Comparison of ENCODE assay signal across 8 cellular contexts in the genomic region with DNA sequence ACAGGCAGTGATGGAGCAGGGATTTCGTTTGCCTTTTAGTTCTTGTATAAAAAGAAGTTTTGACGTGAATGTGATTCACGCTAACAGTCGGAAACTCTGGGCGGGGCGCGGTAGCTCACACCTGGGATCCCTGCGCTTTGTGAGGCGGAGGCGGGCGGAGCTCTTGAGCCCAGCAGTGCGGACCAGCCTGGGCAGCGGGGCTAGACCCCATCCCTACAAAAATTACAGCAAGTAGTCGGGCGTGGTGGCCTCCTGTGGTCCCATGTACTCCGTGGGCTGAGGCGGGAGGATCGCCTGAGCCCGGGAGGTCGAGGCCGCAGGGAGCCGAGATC.
DNase-seq lines count a peak whose midpoint lies in the region; ATAC-seq and TF ChIP-seq lines count a peak whose summit lies in the region.
"Not testable (repeated sequence)": the region's sequence is repeated elsewhere in the genome, so short reads cannot be mapped to it uniquely, and the experiment has no call there.

No MANE protein-coding gene starts in this region.

- no CpG with 5 or more reads among the region's 22 CpGs for WGBS in upper lobe of left lung, 2 donors

- peak overlapping the region in 1 of 2 donors; percentile 44 for H3K4me3 Mint-ChIP-seq in activated T-cell treated with anti-CD3 and anti-CD28 coated beads, Interleukin-2, amount 50 U/mL, for 72 hours

- TF ChIP-seq EP300 in upper lobe of left lung (IDR thresholded peaks at IDR 0.05): not testable (repeated sequence)

- H3K9me3 Mint-ChIP-seq in activated T-cell treated with anti-CD3 and anti-CD28 coated beads, Interleukin-2, amount 50 U/mL, for 72 hours: not testable (repeated sequence)

- not testable (repeated sequence) for DNase-seq in activated T-cell treated with anti-CD3 and anti-CD28 coated beads, Interleukin-2, amount 50 U/mL, for 72 hours; left lobe of liver (ENCODE audit: low spot score); upper lobe of left lung

- H3K27ac ChIP-seq in upper lobe of left lung: not testable (repeated sequence)

- H3K4me3 ChIP-seq in upper lobe of left lung: peak overlapping the region in 1 of 4 donors; percentile 23

- not testable (repeated sequence) for H3K9me3 ChIP-seq in upper lobe of left lung

- H3K4me1 Mint-ChIP-seq in activated T-cell treated with anti-CD3 and anti-CD28 coated beads, Interleukin-2, amount 50 U/mL, for 72 hours (ENCODE audit: low read depth): peaks cover 26% of the 10 kb centered on the region

- ATAC-seq in GM18502 (IDR thresholded peaks at IDR 0.05; ENCODE audit: poor library complexity, unreplicated experiment) (peak; percentile 17), GM19351 (IDR thresholded peaks at IDR 0.05; ENCODE audit: unreplicated experiment) (peak; percentile 28), GM21576 (IDR thresholded peaks at IDR 0.05; ENCODE audit: unreplicated experiment) (peak; percentile 25), HG02885 (IDR thresholded peaks at IDR 0.05; ENCODE audit: poor library complexity, unreplicated experiment) (peak; percentile 18), HG03439 (IDR thresholded peaks at IDR 0.05; ENCODE audit: unreplicated experiment) (peak; percentile 10), left lobe of liver (peak; percentile 58), upper lobe of left lung (ENCODE audit: low FRiP score in 2 of 2) (peak; percentile 28 to 47)
- peak; percentile 40 to 55 for ATAC-seq in activated T-cell treated with anti-CD3 and anti-CD28 coated beads, Interleukin-2, amount 50 U/mL, for 72 hours (replicated peaks in 1 of 2)

- H3K36me3 Mint-ChIP-seq in activated T-cell treated with anti-CD3 and anti-CD28 coated beads, Interleukin-2, amount 50 U/mL, for 72 hours (ENCODE audit: insufficient read depth in 2 of 2): not testable (repeated sequence)

- not testable (repeated sequence) for H3K27me3 Mint-ChIP-seq in activated T-cell treated with anti-CD3 and anti-CD28 coated beads, Interleukin-2, amount 50 U/mL, for 72 hours (ENCODE audit: low read depth)

- H3K36me3 ChIP-seq in upper lobe of left lung: not testable (repeated sequence)

- not testable (repeated sequence) for TF ChIP-seq CTCF in upper lobe of left lung (IDR thresholded peaks at IDR 0.05)

- not testable (repeated sequence) for H3K27ac Mint-ChIP-seq in activated T-cell treated with anti-CD3 and anti-CD28 coated beads, Interleukin-2, amount 50 U/mL, for 72 hours

- not testable (repeated sequence) for H3K27me3 ChIP-seq in upper lobe of left lung

- not testable (repeated sequence) for H3K4me1 ChIP-seq in upper lobe of left lung

- TF ChIP-seq POLR2A in upper lobe of left lung (IDR thresholded peaks at IDR 0.05): not testable (repeated sequence)
